In the genomic region with DNA sequence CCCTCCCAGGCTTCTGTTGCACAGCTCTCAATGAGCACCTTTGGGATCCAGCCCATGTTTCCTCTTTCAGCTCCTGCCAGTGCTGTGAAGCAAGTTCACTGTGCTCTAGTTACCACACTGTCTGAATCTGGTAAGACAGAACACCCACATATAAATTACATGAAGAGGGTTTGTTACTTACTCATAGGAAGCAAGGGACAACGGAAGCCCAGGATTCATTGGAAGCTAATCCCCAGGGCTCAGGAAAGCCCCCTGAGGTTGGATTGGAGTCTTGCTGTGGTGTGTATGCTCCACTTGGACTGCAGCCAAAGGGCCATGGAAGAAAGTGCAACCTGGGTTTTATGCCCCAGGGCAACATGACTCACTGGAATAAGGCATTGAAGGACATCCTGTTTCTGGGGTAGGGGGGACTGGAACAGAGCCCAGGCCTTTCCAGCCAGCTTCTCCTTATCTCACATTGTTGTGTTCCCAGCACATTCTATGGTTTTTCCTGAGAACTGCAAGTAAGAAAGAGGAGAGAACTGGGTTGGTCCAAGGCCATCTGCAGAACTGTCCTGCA, we compare ENCODE assay signal across 15 cellular contexts. TPM values are rescaled to one million over a fixed set of nuclear protein-coding genes. Genes with fewer than 3 reads are reported as not detected.
A peak's percentile ranks its signal among the peaks of the same experiment; 100 is the strongest.
DNase-seq lines count a peak whose midpoint lies in the region; ATAC-seq and TF ChIP-seq lines count a peak whose summit lies in the region.
"Had no signal": no experiment of that assay in that cellular context is flagged by ENCODE, and none has a peak within 500 bp of the region (broad histone marks: within the 10 kb centered on the region; RNA-seq: fewer than 3 reads in every experiment).

No MANE protein-coding gene starts in this region.

- H3K36me3 Mint-ChIP-seq in CD4-positive, alpha-beta T cell (ENCODE audit: low read depth): no peaks in the 10 kb centered on the region
- H3K36me3 Mint-ChIP-seq: CD4-positive, CD25-positive, alpha-beta regulatory T cell had no signal

- peaks cover 4% of the 10 kb centered on the region for H3K27me3 Mint-ChIP-seq in CD4-positive, alpha-beta T cell

- no CpG with 5 or more reads among the region's 1 CpG for WGBS in esophagus squamous epithelium, 2 donors

- no peaks in the 10 kb centered on the region for H3K9me3 ChIP-seq in esophagus squamous epithelium
- peaks cover 10% of the 10 kb centered on the region for H3K9me3 ChIP-seq in CD4-positive, alpha-beta T cell (ENCODE audit: control insufficient read depth, low read length)
- H3K9me3 ChIP-seq: pancreas had no signal

- no peaks in the 10 kb centered on the region for H3K4me1 Mint-ChIP-seq in CD4-positive, alpha-beta T cell (ENCODE audit: low read depth)
- H3K4me1 Mint-ChIP-seq: CD4-positive, CD25-positive, alpha-beta regulatory T cell; endodermal cell had no signal

- TF ChIP-seq POLR2A in esophagus squamous epithelium (IDR thresholded peaks at IDR 0.05): no peak

- no peak overlapping the region for H3K27ac ChIP-seq in esophagus squamous epithelium
- no peak overlapping the region for H3K27ac ChIP-seq in CD4-positive, alpha-beta T cell (ENCODE audit: low read depth, low read length)
- H3K27ac ChIP-seq: pancreas had no signal

- no peak overlapping the region for H3K4me3 ChIP-seq in esophagus squamous epithelium
- H3K4me3 ChIP-seq: pancreas had no signal

- H3K27ac Mint-ChIP-seq in CD4-positive, alpha-beta T cell: no peak overlapping the region
- H3K27ac Mint-ChIP-seq: activated naive CD4-positive, alpha-beta T cell treated with anti-CD3 and anti-CD28 coated beads for 36 hours; CD4-positive, CD25-positive, alpha-beta regulatory T cell; endodermal cell had no signal

- CTCF ChIA-PET in CD4-positive, alpha-beta T cell (lab: Charles Lee): no interaction called here

- H3K27me3 ChIP-seq in esophagus squamous epithelium: no peaks in the 10 kb centered on the region
- peaks cover 4% of the 10 kb centered on the region for H3K27me3 ChIP-seq in CD4-positive, alpha-beta T cell (ENCODE audit: control insufficient read depth, insufficient read depth, low read length)
- H3K27me3 ChIP-seq: pancreas had no signal

- no peak for TF ChIP-seq CTCF in esophagus squamous epithelium (IDR thresholded peaks at IDR 0.05)
- no peak for TF ChIP-seq CTCF in CD4-positive, alpha-beta T cell (IDR thresholded peaks at IDR 0.05)

- ATAC-seq in CD4-positive, alpha-beta T cell (ENCODE audit: poor library complexity): no peak
- ATAC-seq: left colon, pancreas had no signal

- DNase-seq in AG08395 (ENCODE audit: low spot score) (peak; percentile 59), HPDE6-E6E7 (ENCODE audit: extremely low spot score) (peak; percentile 84), amniotic stem cell (lab: John Stamatoyannopoulos, UW) (peak; percentile 97), foreskin melanocyte (peak; percentile 61), esophagus squamous epithelium (lab: John Stamatoyannopoulos, UW) (no peak)
- no peak for DNase-seq in stimulated activated CD4-positive, alpha-beta T cell treated with anti-CD3 and anti-CD28 coated beads, Interleukin-4, amount 100 ng/mL, for 4 hours
- DNase-seq in effector CD4-positive, alpha-beta T cell: no peak
- no peak for DNase-seq in CD4-positive, alpha-beta T cell
- DNase-seq: activated CD4-positive, alpha-beta T cell treated with anti-CD3 and anti-CD28 coated beads for 48 hours; activated naive CD4-positive, alpha-beta T cell treated with anti-CD3 and anti-CD28 coated beads for 36 hours; CD4-positive, CD25-positive, alpha-beta regulatory T cell; endodermal cell; left colon; MV-4-11; pancreas had no signal

- no peaks in the 10 kb centered on the region for H3K36me3 ChIP-seq in esophagus squamous epithelium
- H3K36me3 ChIP-seq: pancreas had no signal

- no peak overlapping the region for H3K4me3 Mint-ChIP-seq in CD4-positive, alpha-beta T cell
- H3K4me3 Mint-ChIP-seq: activated naive CD4-positive, alpha-beta T cell treated with anti-CD3 and anti-CD28 coated beads for 36 hours; CD4-positive, CD25-positive, alpha-beta regulatory T cell; endodermal cell had no signal

- peaks cover 0 to 15% (median 9%) of the 10 kb centered on the region in 3 donors for H3K4me1 ChIP-seq in esophagus squamous epithelium
- H3K4me1 ChIP-seq: pancreas had no signal

- intact Hi-C loops in esophagus squamous epithelium (cut with DNase I): no loop called here
- intact Hi-C loops in CD4-positive, alpha-beta T cell (cut with DNase I, micrococcal nuclease): no loop called here

- no peaks in the 10 kb centered on the region for H3K9me3 Mint-ChIP-seq in CD4-positive, alpha-beta T cell

- POLR2A ChIA-PET in CD4-positive, alpha-beta T cell (lab: Charles Lee): no interaction called here

RNA-seq across cellular contexts. Expression of a gene that starts 15.6 kb away (rescaled TPM):
- 10 to 100 TPM in 2 of 4 donors, 1 to 10 TPM in 2; 5.2 to 38.5 (median 12.6) TPM for total RNA-seq in esophagus squamous epithelium
- 100 to 1,000 TPM; 109 to 123 TPM for total RNA-seq in CD4-positive, alpha-beta T cell

RNA-seq across cellular contexts. Expression of a gene that starts 52.2 kb away (rescaled TPM):
- total RNA-seq in esophagus squamous epithelium: 1 to 10 TPM in 1 of 4 donors, under 1 TPM in 2, not detected in 1; 0.41 to 1.5 (median 0.44) TPM
- total RNA-seq in CD4-positive, alpha-beta T cell: not detected
- total RNA-seq: CD4-positive, CD25-positive, alpha-beta regulatory T cell had no signal

Comparison
In these comparisons a context has a peak if more than half of its experiments do, and no peak if none do; other contexts are left out.
1. DNase-seq: peak in AG08395 (single experiment), HPDE6-E6E7 (single experiment), amniotic stem cell (single experiment) and foreskin melanocyte (single experiment); none in esophagus squamous epithelium (single experiment), stimulated activated CD4-positive, alpha-beta T cell treated with anti-CD3 and anti-CD28 coated beads, Interleukin-4, amount 100 ng/mL, for 4 hours (0 of 2), effector CD4-positive, alpha-beta T cell (single experiment) and CD4-positive, alpha-beta T cell (0 of 10).